36 cellular contexts compared by ENCODE assay signal in the genomic region with DNA sequence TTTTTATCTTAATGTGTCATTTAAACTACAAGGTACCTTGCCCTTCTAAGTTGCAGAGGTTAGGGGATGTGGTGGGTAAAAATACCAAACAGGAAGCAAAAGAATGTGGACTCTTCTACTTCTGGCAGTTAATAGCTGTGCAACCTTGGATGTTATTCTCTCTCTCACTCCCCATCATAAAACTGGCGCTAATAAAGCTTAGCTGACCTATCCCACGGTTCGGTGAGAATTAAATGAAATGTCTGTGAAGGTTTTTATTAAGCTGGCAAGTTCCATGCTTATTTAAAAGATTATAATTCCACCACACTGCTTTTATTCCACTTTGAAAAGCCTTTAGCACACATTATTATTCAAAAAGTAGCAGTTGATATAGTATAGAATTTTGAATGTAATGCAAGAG.
DNase-seq lines count a peak whose midpoint lies in the region; ATAC-seq and TF ChIP-seq lines count a peak whose summit lies in the region.
"Had no signal": no experiment of that assay in that cellular context is flagged by ENCODE, and none has a peak within 500 bp of the region (broad histone marks: within the 10 kb centered on the region; RNA-seq: fewer than 3 reads in every experiment).

No MANE protein-coding gene starts in this region.

- H3K9ac ChIP-seq in BLaER1 = no peak overlapping the region
- H3K9ac ChIP-seq in Loucy (ENCODE audit: low read depth, low read length, poor library complexity, severe bottlenecking) = peak overlapping the region; percentile 46
- H3K9ac ChIP-seq: KMS-11 had no signal

- peak; percentile 82 for DNase-seq in choroid plexus epithelial cell (ENCODE audit: low read depth)
- DNase-seq in lung microvascular endothelial cell (ENCODE audit: low read depth in 2 of 2) = peak; percentile 45 to 71
- no peak for DNase-seq in COLO668 (lab: John Stamatoyannopoulos, UW; ENCODE audit: unreplicated experiment)
- DNase-seq in HEK293T (ENCODE audit: extremely low spot score) = no peak
- DNase-seq: ACHN; activated CD4-positive, alpha-beta T cell treated with anti-CD3 and anti-CD28 coated beads for 36 hours; activated CD8-positive, alpha-beta memory T cell treated with anti-CD3 and anti-CD28 coated beads, Interleukin-2, amount 50 U/mL, for 48 hours; activated CD8-positive, alpha-beta T cell treated with anti-CD3 and anti-CD28 coated beads for 36 hours; activated naive CD4-positive, alpha-beta T cell treated with anti-CD3 and anti-CD28 coated beads, Interleukin-2, amount 10 ng/mL, durations not matched to agents 7 days and 5 days; amygdala; Calu3; DMS79; effector CD8-positive, alpha-beta T cell; head of caudate nucleus; midbrain; naive B cell; NCI-H1436 treated with DMSO at 0.1 percent for 48 hours; NCI-H2081 treated with DMSO at 0.1 percent for 48 hours; NCI-H2227 treated with DMSO at 0.1 percent for 48 hours; NCI-H69; Peyer's patch; SIG-M5; stimulated activated CD4-positive, alpha-beta T cell treated with anti-CD3 and anti-CD28 coated beads, Interleukin-15, amount 100 ng/mL, for 24 hours; stimulated activated CD4-positive, alpha-beta T cell treated with anti-CD3 and anti-CD28 coated beads, Interleukin-4, amount 100 ng/mL, for 4 hours; SW 1271; T-helper 9 cell; tibial artery had no signal

- TF ChIP-seq CTCF in Loucy (conservative IDR thresholded peaks at IDR 0.05; ENCODE audit: low read length) = no peak
- TF ChIP-seq CTCF in choroid plexus epithelial cell (conservative IDR thresholded peaks at IDR 0.05; ENCODE audit: low read depth, low read length) = no peak

- CTCF ChIA-PET in HEK293T (lab: Yijun Ruan, JAX) = no interaction called here

- H3K79me2 ChIP-seq in Loucy (ENCODE audit: insufficient read depth, low read length) = no peaks in the 10 kb centered on the region

- H3K27me3 ChIP-seq in BLaER1 (no peaks in the 10 kb centered on the region), Loucy (ENCODE audit: insufficient read depth, low read length, poor library complexity, severe bottlenecking) (no peaks in the 10 kb centered on the region)
- H3K27me3 ChIP-seq: Peyer's patch, tibial artery had no signal

- POLR2A ChIA-PET in HEK293T (lab: Yijun Ruan, JAX) = no interaction called here

- H3K36me3 ChIP-seq in BLaER1 = no peaks in the 10 kb centered on the region
- no peaks in the 10 kb centered on the region for H3K36me3 ChIP-seq in Loucy (ENCODE audit: insufficient read depth, low read length)
- H3K36me3 ChIP-seq: Peyer's patch, prostate gland, tibial artery had no signal

- H3K4me1 ChIP-seq in BLaER1 = peaks cover 5% of the 10 kb centered on the region
- H3K4me1 ChIP-seq in Loucy (ENCODE audit: insufficient read depth, low read length, poor library complexity, severe bottlenecking) = peaks cover 31% of the 10 kb centered on the region
- H3K4me1 ChIP-seq: Peyer's patch, prostate gland, tibial artery had no signal

- H3K9me2 ChIP-seq in Loucy (replicated peaks; ENCODE audit: low read depth, low read length) = no peaks in the 10 kb centered on the region

- no peak overlapping the region for H3K27ac ChIP-seq in BLaER1
- H3K27ac ChIP-seq: C4-2B, HL-60, KMS-11, Peyer's patch, prostate gland, tibial artery, VCaP had no signal

- H3K4me2 ChIP-seq in BLaER1 (peak overlapping the region; percentile 5; the same call in 1 of the 2 replicates), Loucy (ENCODE audit: low read depth, low read length, poor library complexity, severe bottlenecking) (peak overlapping the region; percentile 77)
- H3K4me2 ChIP-seq: KMS-11 had no signal

- H3F3A ChIP-seq in Loucy (ENCODE audit: low read depth) = peaks cover 4% of the 10 kb centered on the region; the same call in 1 of the 2 replicates

- H2AFZ ChIP-seq in Loucy (ENCODE audit: low read length) = no peak overlapping the region

- no peak overlapping the region for H3K4me3 ChIP-seq in BLaER1
- H3K4me3 ChIP-seq in Loucy (ENCODE audit: low read length, poor library complexity, severe bottlenecking) = peak overlapping the region; percentile 57
- H3K4me3 ChIP-seq in choroid plexus epithelial cell (ENCODE audit: low read depth, low read length) = no peak overlapping the region
- H3K4me3 ChIP-seq: Peyer's patch, prostate gland, tibial artery had no signal

- no peaks in the 10 kb centered on the region for H4K20me1 ChIP-seq in BLaER1
- H4K20me1 ChIP-seq in Loucy (ENCODE audit: insufficient read depth, low read length, poor library complexity, severe bottlenecking) = no peaks in the 10 kb centered on the region

- H3K9me3 ChIP-seq in BLaER1 (peaks cover 6% of the 10 kb centered on the region), Loucy (ENCODE audit: insufficient read depth, low read depth, low read length) (peaks cover 10% of the 10 kb centered on the region; the same call in 1 of the 2 replicates)
- H3K9me3 ChIP-seq: Peyer's patch, prostate gland had no signal

- ATAC-seq in GM21723 (IDR thresholded peaks at IDR 0.05; ENCODE audit: unreplicated experiment) (no peak), HG02970 (IDR thresholded peaks at IDR 0.05; ENCODE audit: low FRiP score, unreplicated experiment) (no peak)
- ATAC-seq: activated CD8-positive, alpha-beta T cell treated with anti-CD3 and anti-CD28 coated beads for 36 hours had no signal

TF ChIP-seq in HEK293T, 16 proteins besides CTCF, POLR2A, EP300 and RAD21:
- no peak for TF ChIP-seq TARDBP (IDR thresholded peaks at IDR 0.05)
- TF ChIP-seq LEF1 (IDR thresholded peaks at IDR 0.05; ENCODE audit: borderline replicate concordance) = no peak
- no peak for TF ChIP-seq FOXM1 (IDR thresholded peaks at IDR 0.05; ENCODE audit: borderline replicate concordance)
- no peak for TF ChIP-seq FOXA1 (IDR thresholded peaks at IDR 0.05)
- no peak for TF ChIP-seq FOXK2 (IDR thresholded peaks at IDR 0.05)
- no peak for TF ChIP-seq ZNF384 (IDR thresholded peaks at IDR 0.05)
- no peak for TF ChIP-seq HDGF (IDR thresholded peaks at IDR 0.05; ENCODE audit: borderline replicate concordance)
- TF ChIP-seq PKNOX1 (IDR thresholded peaks at IDR 0.05) = no peak
- no peak for TF ChIP-seq ELF4 (IDR thresholded peaks at IDR 0.05)
- TF ChIP-seq L3MBTL2 (conservative IDR thresholded peaks at IDR 0.05) = no peak
- no peak for TF ChIP-seq CTBP1 (IDR thresholded peaks at IDR 0.05; ENCODE audit: borderline replicate concordance)
- no peak for TF ChIP-seq NFRKB (IDR thresholded peaks at IDR 0.05)
- TF ChIP-seq BHLHE40 (IDR thresholded peaks at IDR 0.05; ENCODE audit: borderline replicate concordance) = no peak
- no peak for TF ChIP-seq SP1 (IDR thresholded peaks at IDR 0.05)
- no peak for TF ChIP-seq ARNT (IDR thresholded peaks at IDR 0.05)

Comparison
In these comparisons a context has a peak if more than half of its experiments do, and no peak if none do; other contexts are left out.
1. DNase-seq: peak in choroid plexus epithelial cell (single experiment) and lung microvascular endothelial cell (2 of 2); none in COLO668 (single experiment) and HEK293T (single experiment).